In genomic region chr3:72127843-72128242, GRCh38 we compare ENCODE assay signal across 16 cellular contexts.
A peak's percentile ranks its signal among the peaks of the same experiment; 100 is the strongest.
DNase-seq lines count a peak whose midpoint lies in the region; TF ChIP-seq lines count a peak whose summit lies in the region.
"Had no signal": no experiment of that assay in that cellular context is flagged by ENCODE, and none has a peak within 500 bp of the region (broad histone marks: within the 10 kb centered on the region; RNA-seq: fewer than 3 reads in every experiment).

No MANE protein-coding gene starts in this region.

- TF ChIP-seq CTCF in choroid plexus epithelial cell (conservative IDR thresholded peaks at IDR 0.05; ENCODE audit: low read depth, low read length) (no peak), tibial artery (IDR thresholded peaks at IDR 0.05) (no peak)

- no peaks in the 10 kb centered on the region for H3K4me1 Mint-ChIP-seq in activated T-helper 2 cell treated with anti-CD3 and anti-CD28 coated beads, Interferon-gamma antibody, Interleukin-2, Interleukin-4, amounts not matched to agents 10 μg/mL and 5 μg/mL and 100 μg/mL, durations not matched to agents 14 hours and 24 hours and 36 hours (ENCODE audit: low read depth)

- no peak overlapping the region for H3K4me3 Mint-ChIP-seq in activated T-helper 2 cell treated with anti-CD3 and anti-CD28 coated beads, Interferon-gamma antibody, Interleukin-2, Interleukin-4, amounts not matched to agents 10 μg/mL and 5 μg/mL and 100 μg/mL, durations not matched to agents 14 hours and 24 hours and 36 hours (ENCODE audit: low read depth)
- H3K4me3 Mint-ChIP-seq: mesothelial cell of epicardium; T-helper 1 cell treated with Interleukin-12 subunit alpha and Interleukin-12 subunit beta and Interleukin-4 antibody, amounts not matched to agents 30 μg/mL and 1 μg/mL, for 36 hours had no signal

- peak; percentile 1 for DNase-seq in DMS53 (lab: John Stamatoyannopoulos, UW)
- DNase-seq in DMS53 treated with DMSO at 0.1 percent for 48 hours (lab: John Stamatoyannopoulos, UW; ENCODE audit: unreplicated experiment) = no peak
- peak; percentile 39 for DNase-seq in NOMO-1 treated with DMSO at 0.1 percent for 48 hours (lab: John Stamatoyannopoulos, UW; ENCODE audit: unreplicated experiment)
- peak; percentile 24 for DNase-seq in choroid plexus epithelial cell (ENCODE audit: low read depth)
- DNase-seq in tibial artery = no peak
- DNase-seq in T1000 (lab: John Stamatoyannopoulos, UW) = no peak
- no peak for DNase-seq in activated T-helper 2 cell treated with anti-CD3 and anti-CD28 coated beads, Interferon-gamma antibody, Interleukin-2, Interleukin-4, amounts not matched to agents 10 μg/mL and 5 μg/mL and 100 μg/mL, durations not matched to agents 14 hours and 24 hours and 36 hours (ENCODE audit: low spot score)
- no peak for DNase-seq in NCI-H2029 (lab: John Stamatoyannopoulos, UW)
- DNase-seq: DMS153, hypothalamus, NCI-H1930, stomach had no signal

- no peaks in the 10 kb centered on the region for H3K27me3 ChIP-seq in tibial artery
- H3K27me3 ChIP-seq: stomach had no signal

- intact Hi-C loops in tibial artery (cut with DNase I; ENCODE audit: low total_unique reads) = no loop called here
- intact Hi-C loops in activated T-helper 2 cell treated with anti-CD3 and anti-CD28 coated beads, Interferon-gamma antibody, Interleukin-2, Interleukin-4, amounts not matched to agents 10 μg/mL and 5 μg/mL and 100 μg/mL, durations not matched to agents 14 hours and 24 hours and 36 hours (cut with micrococcal nuclease) = no loop called here

- peaks cover 3% of the 10 kb centered on the region for H3K27me3 Mint-ChIP-seq in activated T-helper 2 cell treated with anti-CD3 and anti-CD28 coated beads, Interferon-gamma antibody, Interleukin-2, Interleukin-4, amounts not matched to agents 10 μg/mL and 5 μg/mL and 100 μg/mL, durations not matched to agents 14 hours and 24 hours and 36 hours (ENCODE audit: low read depth)
- H3K27me3 Mint-ChIP-seq: progenitor cell of endocrine pancreas had no signal

- no peaks in the 10 kb centered on the region for H3K9me3 Mint-ChIP-seq in activated T-helper 2 cell treated with anti-CD3 and anti-CD28 coated beads, Interferon-gamma antibody, Interleukin-2, Interleukin-4, amounts not matched to agents 10 μg/mL and 5 μg/mL and 100 μg/mL, durations not matched to agents 14 hours and 24 hours and 36 hours
- H3K9me3 Mint-ChIP-seq: mesothelial cell of epicardium; T-helper 1 cell treated with Interleukin-12 subunit alpha and Interleukin-12 subunit beta and Interleukin-4 antibody, amounts not matched to agents 30 μg/mL and 1 μg/mL, for 36 hours had no signal

- no peaks in the 10 kb centered on the region for H3K36me3 Mint-ChIP-seq in activated T-helper 2 cell treated with anti-CD3 and anti-CD28 coated beads, Interferon-gamma antibody, Interleukin-2, Interleukin-4, amounts not matched to agents 10 μg/mL and 5 μg/mL and 100 μg/mL, durations not matched to agents 14 hours and 24 hours and 36 hours (ENCODE audit: low read depth)
- H3K36me3 Mint-ChIP-seq: mesothelial cell of epicardium had no signal

- H3K4me3 ChIP-seq in choroid plexus epithelial cell (ENCODE audit: low read depth, low read length) (no peak overlapping the region), tibial artery (no peak overlapping the region)
- H3K4me3 ChIP-seq: stomach had no signal

- no peaks in the 10 kb centered on the region for H3K36me3 ChIP-seq in tibial artery
- H3K36me3 ChIP-seq: stomach had no signal

- H3K27ac ChIP-seq in tibial artery = peak overlapping the region; percentile 69 to 84
- H3K27ac ChIP-seq: 22Rv1, stomach had no signal

- no peak overlapping the region for H3K27ac Mint-ChIP-seq in activated T-helper 2 cell treated with anti-CD3 and anti-CD28 coated beads, Interferon-gamma antibody, Interleukin-2, Interleukin-4, amounts not matched to agents 10 μg/mL and 5 μg/mL and 100 μg/mL, durations not matched to agents 14 hours and 24 hours and 36 hours
- H3K27ac Mint-ChIP-seq: mesothelial cell of epicardium; progenitor cell of endocrine pancreas; T-helper 1 cell treated with Interleukin-12 subunit alpha and Interleukin-12 subunit beta and Interleukin-4 antibody, amounts not matched to agents 30 μg/mL and 1 μg/mL, for 36 hours had no signal

- H3K4me1 ChIP-seq in tibial artery = peaks cover 0 to 62% (median 41%) of the 10 kb centered on the region in 4 donors

- H3K9me3 ChIP-seq in tibial artery = no peaks in the 10 kb centered on the region
- H3K9me3 ChIP-seq: stomach had no signal

Comparison
In these comparisons a context has a peak if more than half of its experiments do, and no peak if none do; other contexts are left out.
1. DNase-seq: peak in DMS53 (single experiment), NOMO-1 treated with DMSO at 0.1 percent for 48 hours (single experiment) and choroid plexus epithelial cell (single experiment); none in DMS53 treated with DMSO at 0.1 percent for 48 hours (single experiment), tibial artery (0 of 2), T1000 (single experiment), activated T-helper 2 cell treated with anti-CD3 and anti-CD28 coated beads, Interferon-gamma antibody, Interleukin-2, Interleukin-4, amounts not matched to agents 10 μg/mL and 5 μg/mL and 100 μg/mL, durations not matched to agents 14 hours and 24 hours and 36 hours (single experiment) and NCI-H2029 (single experiment).